ENCODE assay signal across 19 cellular contexts in genomic region chr18:29361843-29362242, GRCh38.
DNase-seq lines count a peak whose midpoint lies in the region; ATAC-seq, FAIRE-seq and TF ChIP-seq lines count a peak whose summit lies in the region.
"Had no signal": no experiment of that assay in that cellular context is flagged by ENCODE, and none has a peak within 500 bp of the region (broad histone marks: within the 10 kb centered on the region; RNA-seq: fewer than 3 reads in every experiment).

No MANE protein-coding gene starts in this region.

- no peak for FAIRE-seq in K562 (lab: Jason Lieb, UNC)
- no peak for FAIRE-seq in HepG2 (lab: Jason Lieb, UNC)

- H4K20me1 ChIP-seq in K562 (replicated peaks; ENCODE audit: control insufficient read depth, insufficient read depth, low read length) (no peaks in the 10 kb centered on the region), HepG2 (ENCODE audit: insufficient read depth, low read length) (no peaks in the 10 kb centered on the region)

- TF ChIP-seq POLR2A in K562 (conservative IDR thresholded peaks at IDR 0.05) (no peak), HepG2 (IDR thresholded peaks at IDR 0.05; ENCODE audit: insufficient read depth in 1 of 2, low read depth in 2 of 2, low read length in 2 of 2) (no peak)

- H3K27ac ChIP-seq in K562 (ENCODE audit: extremely low read depth, low read depth, low read length) (no peak overlapping the region), HepG2 (ENCODE audit: extremely low read length, insufficient read depth, low read length) (no peak overlapping the region)
- H3K27ac ChIP-seq: brain microvascular endothelial cell, sigmoid colon, upper lobe of left lung had no signal

- H3K4me1 ChIP-seq in K562 (replicated peaks in 1 of 2; ENCODE audit: control insufficient read depth in 2 of 2, insufficient read depth in 2 of 2, low read length in 2 of 2) (no peaks in the 10 kb centered on the region), HepG2 (ENCODE audit: insufficient read depth, low read length) (no peaks in the 10 kb centered on the region)
- H3K4me1 ChIP-seq: sigmoid colon, upper lobe of left lung had no signal

- in situ Hi-C loops in K562 (cut with MboI) (no loop called here), HepG2 (cut with HindIII; ENCODE audit: extremely low pct_ligation_motif_present, low pct_unique_long_range_greater_than_20kb) (no loop called here)

- H3K79me2 ChIP-seq in K562 (ENCODE audit: control insufficient read depth, insufficient read depth, low read length) (no peaks in the 10 kb centered on the region), HepG2 (ENCODE audit: insufficient read depth, low read length) (no peaks in the 10 kb centered on the region)

- ATAC-seq in K562 (0 out of 3 replicates have a peak, but pooled peaks have one; percentile 28), HepG2 (peak; percentile 56), HG02973 (IDR thresholded peaks at IDR 0.05; ENCODE audit: unreplicated experiment) (no peak), HG02885 (IDR thresholded peaks at IDR 0.05; ENCODE audit: poor library complexity, unreplicated experiment) (no peak)
- ATAC-seq: stimulated activated naive CD8-positive, alpha-beta T cell treated with anti-CD3 and anti-CD28 coated beads, Interleukin-15, Interleukin-2, amounts not matched to agents 100 U/mL and 50 U/mL, for 24 hours had no signal

- DNase-seq in DMS53 treated with DMSO at 0.1 percent for 48 hours (lab: John Stamatoyannopoulos, UW; ENCODE audit: unreplicated experiment) (peak; percentile 23), LNCaP clone FGC (ENCODE audit: low read depth) (no peak), K562 (ENCODE audit: extremely low read depth in 1 of 4, low spot score in 3 of 4) (peak in 3 of 4 experiments; percentile 9 to 23 (median 9)), HepG2 (ENCODE audit: low spot score) (no peak), NCI-H146 treated with DMSO at 0.1 percent for 48 hours (lab: John Stamatoyannopoulos, UW; ENCODE audit: unreplicated experiment) (no peak), cerebellar nuclear complex (lab: John Stamatoyannopoulos, UW) (no peak)
- DNase-seq: activated CD4-positive, CD25-positive, alpha-beta regulatory T cell; brain microvascular endothelial cell; EL; foreskin fibroblast; HFFc6; MG63; NCI-H187 treated with DMSO at 0.1 percent for 48 hours; NCI-H446; sigmoid colon; stimulated activated naive CD8-positive, alpha-beta T cell treated with anti-CD3 and anti-CD28 coated beads, Interleukin-15, Interleukin-2, amounts not matched to agents 100 U/mL and 50 U/mL, for 24 hours had no signal

- 4% methylated on average over 15 of the region's 15 CpGs for WGBS in K562 (ENCODE audit: insufficient coverage, low coverage, missing lambda C conversion rate)
- 58% methylated on average over 13 of the region's 15 CpGs for WGBS in HepG2 (ENCODE audit: low lambda C conversion rate)

- BruUV-seq in K562 (replicated peaks; lab: Mats Ljungman, UMichigan) (no TSS peak), HepG2 (replicated peaks; lab: Mats Ljungman, UMichigan) (no TSS peak)

- H3K36me3 ChIP-seq in K562 (ENCODE audit: control insufficient read depth, insufficient read depth, low read length) (no peaks in the 10 kb centered on the region), HepG2 (replicated peaks in 1 of 2; ENCODE audit: control insufficient read depth in 1 of 2, insufficient read depth in 2 of 2, low read length in 2 of 2) (no peaks in the 10 kb centered on the region)
- H3K36me3 ChIP-seq: brain microvascular endothelial cell, MG63, sigmoid colon, upper lobe of left lung had no signal

- no peaks in the 10 kb centered on the region for H3K9me1 ChIP-seq in K562 (ENCODE audit: control insufficient read depth, insufficient read depth, low read length)

- POLR2A ChIA-PET in K562 (lab: Yijun Ruan, JAX), result no interaction called here
- POLR2A ChIA-PET in HepG2 (lab: Yijun Ruan, JAX), result no interaction called here

- TF ChIP-seq CTCF in LNCaP clone FGC (IDR thresholded peaks at IDR 0.05; ENCODE audit: control insufficient read depth, extremely low read depth, insufficient read depth), result peak; percentile 22; the same call in 1 of the 2 replicates
- TF ChIP-seq CTCF in K562 (IDR thresholded peaks at IDR 0.05 in 2 of 3, conservative IDR thresholded peaks at IDR 0.05 in 1 of 3; ENCODE audit: insufficient read depth in 2 of 3, low read depth in 1 of 3, low read length in 3 of 3), result peak in 1 of 3 experiments; percentile 10; a peak in 1 of 6 replicates
- TF ChIP-seq CTCF in HepG2 (CRISPR knock-in tag; IDR thresholded peaks at IDR 0.05), result no peak

- H3K27me3 ChIP-seq in K562 (ENCODE audit: control insufficient read depth in 2 of 2, insufficient read depth in 2 of 2, low read length in 2 of 2) (no peaks in the 10 kb centered on the region), HepG2 (ENCODE audit: control insufficient read depth in 1 of 2, insufficient read depth in 2 of 2, low read length in 2 of 2) (no peaks in the 10 kb centered on the region)
- H3K27me3 ChIP-seq: brain microvascular endothelial cell, MG63, sigmoid colon, upper lobe of left lung had no signal

- intact Hi-C loops in K562 (cut with micrococcal nuclease) (no loop called here), HepG2 (cut with micrococcal nuclease; ENCODE audit: unreplicated experiment) (no loop called here)

- TF ChIP-seq RAD21 in K562 (CRISPR knock-in tag; conservative IDR thresholded peaks at IDR 0.05 in 1 of 2, IDR thresholded peaks at IDR 0.05 in 1 of 2) (no peak), HepG2 (CRISPR knock-in tag; IDR thresholded peaks at IDR 0.05) (no peak)

- H2AFZ ChIP-seq in K562 (ENCODE audit: low read depth, low read length), result no peak overlapping the region
- H2AFZ ChIP-seq in HepG2 (ENCODE audit: low read length), result no peak overlapping the region

- no peak overlapping the region for H3K4me3 ChIP-seq in LNCaP clone FGC (ENCODE audit: low read depth, low read length)
- no peak overlapping the region for H3K4me3 ChIP-seq in K562
- H3K4me3 ChIP-seq in HepG2 (replicated peaks in 1 of 3; ENCODE audit: insufficient read depth in 1 of 3, low read depth in 2 of 3, low read length in 3 of 3), result no peak overlapping the region
- H3K4me3 ChIP-seq: MG63, sigmoid colon, upper lobe of left lung had no signal

- H3K9ac ChIP-seq in K562 (ENCODE audit: insufficient read depth in 1 of 2, low read depth in 2 of 2, low read length in 2 of 2), result no peak overlapping the region
- H3K9ac ChIP-seq in HepG2 (ENCODE audit: insufficient read depth, low read depth, low read length), result no peak overlapping the region

- TF ChIP-seq EP300 in K562 (IDR thresholded peaks at IDR 0.05; ENCODE audit: low read length) (no peak), HepG2 (IDR thresholded peaks at IDR 0.05; ENCODE audit: low read depth in 2 of 2, low read length in 2 of 2) (no peak), HepG2 (CRISPR knock-in tag; IDR thresholded peaks at IDR 0.05; ENCODE audit: borderline replicate concordance) (no peak)

- no peak overlapping the region for H3K4me2 ChIP-seq in K562 (ENCODE audit: insufficient read depth, low read length)
- H3K4me2 ChIP-seq in HepG2 (ENCODE audit: low read depth, low read length), result no peak overlapping the region

- CTCF ChIA-PET in K562 (lab: Yijun Ruan, JAX; ENCODE audit: low intra/inter-chr PET ratio), result no interaction called here
- CTCF ChIA-PET in HepG2 (lab: Yijun Ruan, JAX; ENCODE audit: low intra/inter-chr PET ratio, low total read pairs), result no interaction called here

- H3K9me3 ChIP-seq in K562 (replicated peaks; ENCODE audit: control insufficient read depth, insufficient read depth, low read depth, low read length) (no peaks in the 10 kb centered on the region; the same call in 1 of the 2 replicates), HepG2 (ENCODE audit: low read length) (no peaks in the 10 kb centered on the region)
- H3K9me3 ChIP-seq: sigmoid colon, upper lobe of left lung had no signal

TF ChIP-seq in K562, 482 proteins besides CTCF, POLR2A, EP300 and RAD21 (continues in another document):
- TF ChIP-seq ATF2 (CRISPR knock-in tag; IDR thresholded peaks at IDR 0.05), result no peak

TF ChIP-seq in HepG2, 621 proteins besides CTCF, POLR2A, EP300 and RAD21:
- TF ChIP-seq SP1 (IDR thresholded peaks at IDR 0.05) (no peak), SP1 (CRISPR knock-in tag; IDR thresholded peaks at IDR 0.05) (no peak), LCORL (IDR thresholded peaks at IDR 0.05) (no peak), LCORL (CRISPR knock-in tag; IDR thresholded peaks at IDR 0.05) (no peak), ZFP1 (CRISPR knock-in tag; IDR thresholded peaks at IDR 0.05) (no peak)

Comparison
In these comparisons a context has a peak if more than half of its experiments do, and no peak if none do; other contexts are left out.
1. DNase-seq: peak in DMS53 treated with DMSO at 0.1 percent for 48 hours (single experiment) and K562 (3 of 4); none in LNCaP clone FGC (single experiment), HepG2 (single experiment), NCI-H146 treated with DMSO at 0.1 percent for 48 hours (single experiment) and cerebellar nuclear complex (0 of 2).
2. ATAC-seq: peak in K562 (single experiment) and HepG2 (single experiment); none in HG02973 (single experiment) and HG02885 (single experiment).